In the genomic region with DNA sequence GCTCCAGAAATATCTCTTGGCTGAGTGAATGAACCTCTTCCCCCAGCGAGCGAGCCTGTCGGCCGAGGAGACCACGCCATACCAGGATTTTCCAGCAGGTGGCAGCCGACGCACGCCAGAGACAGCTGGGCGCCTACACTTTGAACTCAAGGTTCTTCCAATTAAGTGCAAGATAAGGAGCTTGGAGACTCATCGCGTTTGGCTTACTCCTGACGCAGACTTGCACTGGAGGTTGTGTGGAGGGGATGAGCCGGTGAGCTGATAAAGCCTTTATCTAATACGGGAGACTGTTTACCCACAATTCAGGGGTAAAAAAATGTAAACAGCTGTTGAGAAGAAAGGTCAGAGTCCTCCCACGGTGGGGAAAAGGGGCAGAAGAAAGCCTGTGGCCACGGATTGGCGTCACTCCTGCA, we compare ENCODE assay signal across 8 cellular contexts. TPM values are rescaled to one million over a fixed set of nuclear protein-coding genes. Genes with fewer than 3 reads are reported as not detected.
A peak's percentile ranks its signal among the peaks of the same experiment; 100 is the strongest.
DNase-seq lines count a peak whose midpoint lies in the region; ATAC-seq and TF ChIP-seq lines count a peak whose summit lies in the region.

No MANE protein-coding gene starts in this region.

- ATAC-seq in GM21515 (IDR thresholded peaks at IDR 0.05; ENCODE audit: unreplicated experiment), result peak; percentile 86
- ATAC-seq in Panc1, result peak; percentile 93
- peak; percentile 62 to 78 for ATAC-seq in activated T-cell treated with anti-CD3 and anti-CD28 coated beads, Interleukin-2, amount 50 U/mL, for 4 hours
- peak; percentile 80 to 82 for ATAC-seq in stimulated activated naive B cell treated with anti-CD40 and anti-IgM and Interleukin-4, amounts not matched to agents 10 μg/mL and 1 μg/mL and 100 μg/mL, for 72 hours (replicated peaks)

- H3K4me1 ChIP-seq in Panc1 (ENCODE audit: control insufficient read depth, insufficient read depth, low read length), result no peaks in the 10 kb centered on the region

- H3K27ac ChIP-seq in Panc1 (ENCODE audit: low read length), result no peak overlapping the region

- POLR2A ChIA-PET in Panc1 (lab: Charles Lee), result no interaction called here

- H3K36me3 Mint-ChIP-seq in Calu3 (ENCODE audit: insufficient read depth, unreplicated experiment) (no peaks in the 10 kb centered on the region), nephron (ENCODE audit: low read depth) (peaks cover 14% of the 10 kb centered on the region)
- no peaks in the 10 kb centered on the region for H3K36me3 Mint-ChIP-seq in activated T-cell treated with anti-CD3 and anti-CD28 coated beads, Interleukin-2, amount 50 U/mL, for 4 hours (ENCODE audit: insufficient read depth)
- no peaks in the 10 kb centered on the region for H3K36me3 Mint-ChIP-seq in stimulated activated naive B cell treated with anti-CD40 and anti-IgM and Interleukin-4, amounts not matched to agents 10 μg/mL and 1 μg/mL and 100 μg/mL, for 72 hours

- no peak overlapping the region for H3K4me3 ChIP-seq in Panc1 (ENCODE audit: low read depth in 2 of 2, low read length in 2 of 2)

- peaks cover 7% of the 10 kb centered on the region for H3K4me1 Mint-ChIP-seq in Calu3 (ENCODE audit: low read depth, unreplicated experiment)
- no peaks in the 10 kb centered on the region for H3K4me1 Mint-ChIP-seq in activated T-cell treated with anti-CD3 and anti-CD28 coated beads, Interleukin-2, amount 50 U/mL, for 4 hours (ENCODE audit: low read depth)
- peaks cover 7% of the 10 kb centered on the region for H3K4me1 Mint-ChIP-seq in nephron
- H3K4me1 Mint-ChIP-seq in stimulated activated naive B cell treated with anti-CD40 and anti-IgM and Interleukin-4, amounts not matched to agents 10 μg/mL and 1 μg/mL and 100 μg/mL, for 72 hours, result peaks cover 2 to 4% of the 10 kb centered on the region in 2 donors

- intact Hi-C loops in Calu3 (cut with micrococcal nuclease; ENCODE audit: unreplicated experiment) (loop anchor here (1.0 to 10.0 kb wide), 5 partner anchors 610 to 1048 kb away; no protein-coding TSS in a partner anchor), Panc1 (cut with micrococcal nuclease; ENCODE audit: unreplicated experiment) (loop anchor here (1.0 to 10.0 kb wide), 5 partner anchors 366 to 1048 kb away; no protein-coding TSS in a partner anchor)

- no peaks in the 10 kb centered on the region for H3K36me3 ChIP-seq in Panc1 (ENCODE audit: control insufficient read depth, insufficient read depth, low read length)

- no peaks in the 10 kb centered on the region for H3K9me3 Mint-ChIP-seq in Calu3 (ENCODE audit: low read depth, unreplicated experiment)
- no peaks in the 10 kb centered on the region for H3K9me3 Mint-ChIP-seq in activated T-cell treated with anti-CD3 and anti-CD28 coated beads, Interleukin-2, amount 50 U/mL, for 4 hours
- H3K9me3 Mint-ChIP-seq in nephron, result peaks cover 5% of the 10 kb centered on the region
- H3K9me3 Mint-ChIP-seq in stimulated activated naive B cell treated with anti-CD40 and anti-IgM and Interleukin-4, amounts not matched to agents 10 μg/mL and 1 μg/mL and 100 μg/mL, for 72 hours, result peaks cover 0 to 1% of the 10 kb centered on the region in 2 donors

- H3K27ac Mint-ChIP-seq in Calu3 (ENCODE audit: unreplicated experiment) (no peak overlapping the region), nephron (peak overlapping the region; percentile 5 to 35 (median 18))
- no peak overlapping the region for H3K27ac Mint-ChIP-seq in stimulated activated naive B cell treated with anti-CD40 and anti-IgM and Interleukin-4, amounts not matched to agents 10 μg/mL and 1 μg/mL and 100 μg/mL, for 72 hours

- DNase-seq in Calu3 (peak; percentile 72), HuH-7.5 (ENCODE audit: low spot score) (peak; percentile 47), Panc1 (ENCODE audit: low read depth, low spot score) (peak; percentile 63), fibroblast of gingiva (ENCODE audit: low read depth) (peak; percentile 63)
- DNase-seq in activated T-cell treated with anti-CD3 and anti-CD28 coated beads, Interleukin-2, amount 50 U/mL, for 4 hours, result peak; percentile 65
- peak; percentile 53 for DNase-seq in stimulated activated naive B cell treated with anti-CD40 and anti-IgM and Interleukin-4, amounts not matched to agents 10 μg/mL and 1 μg/mL and 100 μg/mL, for 72 hours

- peaks cover 69% of the 10 kb centered on the region for H3K27me3 Mint-ChIP-seq in Calu3 (ENCODE audit: unreplicated experiment)
- H3K27me3 Mint-ChIP-seq in activated T-cell treated with anti-CD3 and anti-CD28 coated beads, Interleukin-2, amount 50 U/mL, for 4 hours (ENCODE audit: low read depth), result peaks cover 13% of the 10 kb centered on the region
- H3K27me3 Mint-ChIP-seq in nephron (ENCODE audit: low read depth), result peaks cover 14% of the 10 kb centered on the region
- peaks cover 30 to 35% of the 10 kb centered on the region in 2 donors for H3K27me3 Mint-ChIP-seq in stimulated activated naive B cell treated with anti-CD40 and anti-IgM and Interleukin-4, amounts not matched to agents 10 μg/mL and 1 μg/mL and 100 μg/mL, for 72 hours

- in situ Hi-C loops in Panc1 (cut with HindIII; ENCODE audit: low pct_unique_long_range_greater_than_20kb, low sequenced_read_pairs), result no loop called here

- H3K4me3 Mint-ChIP-seq in Calu3 (ENCODE audit: low read depth, unreplicated experiment) (no peak overlapping the region), nephron (peak overlapping the region in 1 of 3 experiments; percentile 7)
- H3K4me3 Mint-ChIP-seq in activated T-cell treated with anti-CD3 and anti-CD28 coated beads, Interleukin-2, amount 50 U/mL, for 4 hours, result no peak overlapping the region
- no peak overlapping the region for H3K4me3 Mint-ChIP-seq in stimulated activated naive B cell treated with anti-CD40 and anti-IgM and Interleukin-4, amounts not matched to agents 10 μg/mL and 1 μg/mL and 100 μg/mL, for 72 hours

- H3K9me3 ChIP-seq in Panc1 (ENCODE audit: control insufficient read depth, insufficient read depth, low read depth, low read length), result no peaks in the 10 kb centered on the region

- CTCF ChIA-PET in Calu3 (lab: Charles Lee), result interaction anchor here (0.7 to 1.5 kb wide), 8 partner anchors 173 to 1048 kb away, joined by 3 to 5 read pairs (median 4); no protein-coding TSS in a partner anchor
- CTCF ChIA-PET in Panc1 (lab: Charles Lee), result interaction anchor here (0.6 to 1.7 kb wide), 9 partner anchors 20 to 964 kb away, joined by 3 to 5 read pairs (median 4); no protein-coding TSS in a partner anchor

- H3K27me3 ChIP-seq in Panc1 (ENCODE audit: control insufficient read depth, insufficient read depth, low read length), result peaks cover 19% of the 10 kb centered on the region

- BruUV-seq in Calu3 (replicated peaks; lab: Mats Ljungman, UMichigan) (no TSS peak), Panc1 (replicated peaks; lab: Mats Ljungman, UMichigan) (no TSS peak)

- peak; percentile 70 for TF ChIP-seq CTCF in Calu3 (IDR thresholded peaks at IDR 0.05; ENCODE audit: unreplicated experiment)
- TF ChIP-seq CTCF in Panc1 (IDR thresholded peaks at IDR 0.05), result peak; percentile 98
- TF ChIP-seq CTCF in nephron (IDR thresholded peaks at IDR 0.05; ENCODE audit: unreplicated experiment in 3 of 3), result peak; percentile 93 to 95 (median 95)

RNA-seq across cellular contexts. Expression of a gene that starts 45.9 kb away (rescaled TPM):
- total RNA-seq in Calu3 (2022) (not detected in 2 replicates), Panc1 (2021; ENCODE audit: unreplicated experiment) (not detected)
- not detected for polyA plus RNA-seq in Panc1 (2012; ENCODE audit: insufficient read length)
- not detected for total RNA-seq in activated T-cell treated with anti-CD3 and anti-CD28 coated beads, Interleukin-2, amount 50 U/mL, for 4 hours

Comparison
In these comparisons a context has a peak if more than half of its experiments do, and no peak if none do; other contexts are left out.
1. H3K27ac Mint-ChIP-seq: peak in nephron (3 of 3); none in Calu3 (single experiment) and stimulated activated naive B cell treated with anti-CD40 and anti-IgM and Interleukin-4, amounts not matched to agents 10 μg/mL and 1 μg/mL and 100 μg/mL, for 72 hours (single experiment).
2. Peak in every context shown above with its lines, with median percentiles within 50 percentile points of each other: DNase-seq, CTCF ChIP-seq and ATAC-seq.